Comparison of ENCODE assay signal across 22 cellular contexts in the genomic region with DNA sequence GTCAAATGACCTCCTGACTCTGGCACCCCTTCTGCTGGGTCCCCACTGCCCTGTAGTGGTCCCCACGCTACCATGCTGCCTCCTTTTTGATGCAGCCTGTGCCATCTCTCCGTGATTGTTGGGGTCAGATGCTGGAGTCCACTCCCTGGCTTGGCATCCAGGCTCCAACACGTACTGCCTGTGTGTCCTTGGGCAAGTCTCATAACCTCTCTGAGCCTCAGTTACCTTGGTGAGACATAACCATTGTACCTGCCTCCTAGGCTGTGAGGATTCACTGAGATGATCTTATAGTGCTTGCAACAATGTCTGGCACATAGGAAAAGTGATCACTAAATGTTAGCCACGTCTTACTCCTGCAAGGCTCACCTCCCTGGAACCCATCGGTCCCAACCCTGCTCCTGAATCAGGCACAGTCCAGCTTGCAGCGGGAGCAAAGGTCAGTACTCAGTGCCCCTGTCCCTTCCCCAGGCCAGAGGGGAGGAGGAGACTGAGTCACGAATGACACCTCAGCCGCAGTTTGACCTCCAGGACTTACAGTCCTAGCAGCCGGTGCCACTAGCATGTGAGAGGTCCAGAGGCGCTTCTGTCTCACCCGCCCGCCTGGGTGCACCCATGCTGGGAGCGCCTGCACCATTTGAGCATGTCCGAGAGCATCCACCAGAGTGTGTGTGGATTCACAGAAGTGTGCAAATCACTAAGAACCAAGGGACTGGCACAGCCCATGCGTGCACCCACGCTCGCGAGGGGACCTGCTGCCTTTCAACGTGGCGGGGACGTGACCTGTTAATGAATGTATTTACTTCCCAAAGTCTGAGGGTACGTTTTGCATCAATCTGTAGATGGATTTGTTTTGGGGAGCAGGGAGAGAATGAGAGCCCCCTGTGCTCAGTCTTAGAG. TPM values are rescaled to one million over a fixed set of nuclear protein-coding genes. Genes with fewer than 3 reads are reported as not detected.
"Had no signal": no experiment of that assay in that cellular context is flagged by ENCODE, and none has a peak within 500 bp of the region (broad histone marks: within the 10 kb centered on the region; RNA-seq: fewer than 3 reads in every experiment).

No MANE protein-coding gene starts in this region.

- H3K36me3 Mint-ChIP-seq: activated naive CD8-positive, alpha-beta T cell treated with anti-CD3 and anti-CD28 coated beads for 36 hours; natural killer cell had no signal

- H3K4me3 Mint-ChIP-seq: activated naive CD8-positive, alpha-beta T cell treated with anti-CD3 and anti-CD28 coated beads for 36 hours; activated T-helper 1 cell treated with anti-CD3 and anti-CD28 coated beads, Interleukin-12 subunit alpha, Interleukin-12 subunit beta, Interleukin-2, Interleukin-4 antibody, amounts not matched to agents 30 ng/mL and 10 ng/mL and 1 ng/mL, durations not matched to agents 14 hours and 24 hours and 36 hours; natural killer cell; stimulated activated naive CD8-positive, alpha-beta T cell treated with anti-CD3 and anti-CD28 coated beads, Interleukin-15, Interleukin-2, amounts not matched to agents 100 ng/mL and 50 ng/mL, for 24 hours had no signal

- H3K9me3 Mint-ChIP-seq: activated naive CD8-positive, alpha-beta T cell treated with anti-CD3 and anti-CD28 coated beads for 36 hours; activated T-helper 1 cell treated with anti-CD3 and anti-CD28 coated beads, Interleukin-12 subunit alpha, Interleukin-12 subunit beta, Interleukin-2, Interleukin-4 antibody, amounts not matched to agents 30 ng/mL and 10 ng/mL and 1 ng/mL, durations not matched to agents 14 hours and 24 hours and 36 hours; natural killer cell; stimulated activated naive CD8-positive, alpha-beta T cell treated with anti-CD3 and anti-CD28 coated beads, Interleukin-15, Interleukin-2, amounts not matched to agents 100 ng/mL and 50 ng/mL, for 24 hours had no signal

- DNase-seq: activated CD4-positive, CD25-positive, alpha-beta regulatory T cell treated with anti-CD3 and anti-CD28 coated beads, Interleukin-2, amount 50 U/mL, for 72 hours; activated naive CD4-positive, alpha-beta T cell; activated naive CD8-positive, alpha-beta T cell treated with anti-CD3 and anti-CD28 coated beads for 36 hours; activated T-cell treated with anti-CD3 and anti-CD28 coated beads for 4 hours; amniotic stem cell; dermis blood vessel endothelial cell; effector memory CD4-positive, alpha-beta T cell; heart right ventricle; lower lobe of right lung; natural killer cell; SW 1271; T-helper 2 cell had no signal

- H3K27ac Mint-ChIP-seq: activated naive CD8-positive, alpha-beta T cell treated with anti-CD3 and anti-CD28 coated beads for 36 hours; activated T-helper 1 cell treated with anti-CD3 and anti-CD28 coated beads, Interleukin-12 subunit alpha, Interleukin-12 subunit beta, Interleukin-2, Interleukin-4 antibody, amounts not matched to agents 30 ng/mL and 10 ng/mL and 1 ng/mL, durations not matched to agents 14 hours and 24 hours and 36 hours; natural killer cell; stimulated activated naive CD8-positive, alpha-beta T cell treated with anti-CD3 and anti-CD28 coated beads, Interleukin-15, Interleukin-2, amounts not matched to agents 100 ng/mL and 50 ng/mL, for 24 hours had no signal

- H3K27me3 ChIP-seq: esophagus muscularis mucosa, heart right ventricle, tibial nerve, vagina had no signal

- H3K36me3 ChIP-seq: esophagus muscularis mucosa, heart right ventricle, lower lobe of right lung, tibial nerve, vagina had no signal

- ATAC-seq: heart right ventricle, lower lobe of right lung had no signal

- H3K4me3 ChIP-seq: esophagus muscularis mucosa, heart right ventricle, lower lobe of right lung, tibial nerve, vagina had no signal

- H3K4me1 Mint-ChIP-seq: activated naive CD8-positive, alpha-beta T cell treated with anti-CD3 and anti-CD28 coated beads for 36 hours; natural killer cell had no signal

- H3K27ac ChIP-seq: esophagus muscularis mucosa, heart right ventricle, lower lobe of right lung, parathyroid adenoma, tibial nerve, vagina, VCaP had no signal

- H3K4me1 ChIP-seq: esophagus muscularis mucosa, lower lobe of right lung, parathyroid adenoma, tibial nerve, vagina had no signal

- H3K9me3 ChIP-seq: esophagus muscularis mucosa, heart right ventricle, lower lobe of right lung, tibial nerve, vagina had no signal

- H3K27me3 Mint-ChIP-seq: activated naive CD8-positive, alpha-beta T cell treated with anti-CD3 and anti-CD28 coated beads for 36 hours; stimulated activated naive CD8-positive, alpha-beta T cell treated with anti-CD3 and anti-CD28 coated beads, Interleukin-15, Interleukin-2, amounts not matched to agents 100 ng/mL and 50 ng/mL, for 24 hours had no signal

RNA-seq across cellular contexts. Expression of gene APOA4, which starts 3.0 kb away (rescaled TPM):
- total RNA-seq: activated naive CD8-positive, alpha-beta T cell treated with anti-CD3 and anti-CD28 coated beads for 36 hours; activated T-helper 1 cell treated with anti-CD3 and anti-CD28 coated beads, Interleukin-12 subunit alpha, Interleukin-12 subunit beta, Interleukin-2, Interleukin-4 antibody, amounts not matched to agents 30 ng/mL and 10 ng/mL and 1 ng/mL, durations not matched to agents 14 hours and 24 hours and 36 hours; cardiac septum; dermis blood vessel endothelial cell; endothelial cell of umbilical vein; lower lobe of right lung; natural killer cell; renal cortical epithelial cell; tibial nerve; vagina had no signal
- polyA plus RNA-seq: endothelial cell of umbilical vein had no signal

RNA-seq across cellular contexts. Expression of gene APOC3, which starts 3.6 kb away (rescaled TPM):
- total RNA-seq: activated naive CD8-positive, alpha-beta T cell treated with anti-CD3 and anti-CD28 coated beads for 36 hours; activated T-helper 1 cell treated with anti-CD3 and anti-CD28 coated beads, Interleukin-12 subunit alpha, Interleukin-12 subunit beta, Interleukin-2, Interleukin-4 antibody, amounts not matched to agents 30 ng/mL and 10 ng/mL and 1 ng/mL, durations not matched to agents 14 hours and 24 hours and 36 hours; cardiac septum; dermis blood vessel endothelial cell; endothelial cell of umbilical vein; esophagus muscularis mucosa; lower lobe of right lung; natural killer cell; renal cortical epithelial cell; tibial nerve; vagina had no signal
- polyA plus RNA-seq: endothelial cell of umbilical vein had no signal

RNA-seq across cellular contexts. Expression of gene APOA1, which starts 11.3 kb away (rescaled TPM):
- total RNA-seq: activated T-helper 1 cell treated with anti-CD3 and anti-CD28 coated beads, Interleukin-12 subunit alpha, Interleukin-12 subunit beta, Interleukin-2, Interleukin-4 antibody, amounts not matched to agents 30 ng/mL and 10 ng/mL and 1 ng/mL, durations not matched to agents 14 hours and 24 hours and 36 hours; endothelial cell of umbilical vein had no signal
- polyA plus RNA-seq: endothelial cell of umbilical vein had no signal

RNA-seq across cellular contexts. Expression of gene APOA5, which starts 34.4 kb away (rescaled TPM):
- total RNA-seq: activated naive CD8-positive, alpha-beta T cell treated with anti-CD3 and anti-CD28 coated beads for 36 hours; activated T-helper 1 cell treated with anti-CD3 and anti-CD28 coated beads, Interleukin-12 subunit alpha, Interleukin-12 subunit beta, Interleukin-2, Interleukin-4 antibody, amounts not matched to agents 30 ng/mL and 10 ng/mL and 1 ng/mL, durations not matched to agents 14 hours and 24 hours and 36 hours; cardiac septum; dermis blood vessel endothelial cell; endothelial cell of umbilical vein; esophagus muscularis mucosa; heart right ventricle; natural killer cell; renal cortical epithelial cell; tibial nerve; vagina had no signal
- polyA plus RNA-seq: endothelial cell of umbilical vein, heart right ventricle had no signal
